9 cellular contexts compared by ENCODE assay signal in the genomic region with DNA sequence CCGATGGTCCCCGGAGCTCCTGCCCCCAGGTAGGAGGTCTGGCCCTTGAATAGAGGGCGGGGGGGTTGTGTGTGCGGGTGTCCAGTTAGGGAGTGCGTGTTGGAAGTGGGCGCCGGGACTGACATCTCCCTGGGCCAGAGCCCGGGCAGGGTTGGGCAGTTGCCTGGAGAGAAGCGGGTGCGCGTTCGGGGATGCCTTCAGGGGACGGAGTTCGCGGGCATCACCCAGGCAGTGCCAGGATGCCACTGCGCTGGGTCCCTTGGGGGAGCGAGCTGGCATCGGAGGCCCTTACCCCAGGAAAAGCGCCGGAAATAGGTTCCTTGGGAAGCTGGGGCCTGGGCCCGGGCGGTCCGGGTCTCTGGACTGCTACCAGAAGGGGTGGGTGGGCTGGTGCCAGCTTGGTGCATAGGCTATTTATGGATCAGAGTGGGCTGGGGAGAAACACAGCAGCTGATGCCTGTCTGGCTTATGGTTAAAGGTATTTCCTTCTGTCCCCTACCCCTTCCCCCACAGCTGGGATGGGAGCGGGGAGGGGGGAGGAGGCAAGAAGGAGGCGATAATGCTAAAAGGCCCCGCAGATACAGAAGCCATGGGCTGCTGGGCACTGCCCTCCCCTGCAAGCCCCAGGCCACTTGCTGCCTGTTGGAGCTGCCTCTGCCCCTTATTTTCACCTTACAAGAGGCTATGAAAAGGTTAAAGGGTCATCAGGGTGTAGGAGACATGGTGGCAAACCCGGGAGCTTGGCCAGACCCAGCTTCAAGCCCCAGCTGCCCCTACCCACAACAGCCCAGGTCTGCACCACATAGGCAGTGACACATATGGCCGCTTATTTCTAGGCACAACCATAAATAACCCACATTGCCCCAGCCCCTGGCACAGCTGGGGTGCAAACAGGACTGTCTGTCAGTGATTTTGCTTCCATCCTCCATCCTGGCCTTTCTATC. TPM values are rescaled to one million over a fixed set of nuclear protein-coding genes. Genes with fewer than 3 reads are reported as not detected.
DNase-seq lines count a peak whose midpoint lies in the region; ATAC-seq and TF ChIP-seq lines count a peak whose summit lies in the region.
"Had no signal": no experiment of that assay in that cellular context is flagged by ENCODE, and none has a peak within 500 bp of the region (broad histone marks: within the 10 kb centered on the region; RNA-seq: fewer than 3 reads in every experiment).

No MANE protein-coding gene starts in this region.

- H3K9ac ChIP-seq in HUES6 (ENCODE audit: low read length) = peak overlapping the region; percentile 7
- H3K9ac ChIP-seq in colonic mucosa (ENCODE audit: low read depth in 2 of 2, low read length in 2 of 2) = no peak overlapping the region

- peak overlapping the region; percentile 68 to 80 (median 76) for H3K4me3 Mint-ChIP-seq in nephron

- H3K27ac ChIP-seq in A673 (ENCODE audit: low read depth, low read length, poor library complexity, severe bottlenecking) (no peak overlapping the region), HUES6 (ENCODE audit: low read depth, low read length) (no peak overlapping the region), colonic mucosa (no peak overlapping the region)

- CTCF ChIA-PET in A673 (lab: Charles Lee) = no interaction called here

- TF ChIP-seq CTCF in A673 (conservative IDR thresholded peaks at IDR 0.05; ENCODE audit: low read depth, low read length) (no peak), colonic mucosa (IDR thresholded peaks at IDR 0.05) (no peak), nephron (IDR thresholded peaks at IDR 0.05; ENCODE audit: unreplicated experiment in 3 of 3) (no peak)

- no peak for DNase-seq in A673 (ENCODE audit: low spot score)
- no peak for DNase-seq in colonic mucosa
- DNase-seq in NCI-H1436 treated with DMSO at 0.1 percent for 48 hours (lab: John Stamatoyannopoulos, UW) = no peak
- DNase-seq: activated CD8-positive, alpha-beta memory T cell treated with anti-CD3 and anti-CD28 coated beads for 24 hours had no signal

- intact Hi-C loops in A673 (cut with micrococcal nuclease; ENCODE audit: unreplicated experiment) = no loop called here
- intact Hi-C loops in colonic mucosa (cut with DNase I) = loop anchor here (10.0 kb wide), 1 partner anchor 138 kb away; no protein-coding TSS in a partner anchor

- H3K27me3 ChIP-seq in A673 (replicated peaks; ENCODE audit: insufficient read depth, low read depth, low read length, poor library complexity) (no peaks in the 10 kb centered on the region), HUES6 (ENCODE audit: control insufficient read depth, insufficient read depth, low read length) (peaks cover 18% of the 10 kb centered on the region), colonic mucosa (peaks cover 18% of the 10 kb centered on the region)

- peaks cover 30% of the 10 kb centered on the region for H3K27me3 Mint-ChIP-seq in nephron (ENCODE audit: low read depth)

- no peak overlapping the region for H3K27ac Mint-ChIP-seq in nephron

- peak overlapping the region; percentile 40 for H3K4me3 ChIP-seq in A673 (ENCODE audit: low read depth, low read length, poor library complexity, severe bottlenecking)
- peak overlapping the region; percentile 66 for H3K4me3 ChIP-seq in HUES6 (ENCODE audit: low read depth, low read length)
- H3K4me3 ChIP-seq in colonic mucosa = peak overlapping the region; percentile 28

- POLR2A ChIA-PET in A673 (lab: Charles Lee; ENCODE audit: low non-redundant PET) = no interaction called here

- H3K4me1 Mint-ChIP-seq in nephron = peaks cover under 1% of the 10 kb centered on the region

- H3K36me3 Mint-ChIP-seq in nephron (ENCODE audit: low read depth) = no peaks in the 10 kb centered on the region

- BruUV-seq in A673 (replicated peaks; lab: Mats Ljungman, UMichigan) = no TSS peak

- H3K9me3 Mint-ChIP-seq in nephron = no peaks in the 10 kb centered on the region

- no peak for ATAC-seq in HG03159 (IDR thresholded peaks at IDR 0.05; ENCODE audit: unreplicated experiment)
- no peak for ATAC-seq in HG03439 (IDR thresholded peaks at IDR 0.05; ENCODE audit: unreplicated experiment)
- no peak for ATAC-seq in GM21529 (IDR thresholded peaks at IDR 0.05; ENCODE audit: unreplicated experiment)

- no peaks in the 10 kb centered on the region for H3K9me3 ChIP-seq in A673 (ENCODE audit: low read depth, low read length, poor library complexity, severe bottlenecking)
- H3K9me3 ChIP-seq in HUES6 (ENCODE audit: control insufficient read depth, insufficient read depth, low read depth, low read length) = no peaks in the 10 kb centered on the region
- H3K9me3 ChIP-seq in colonic mucosa = no peaks in the 10 kb centered on the region

- H3K36me3 ChIP-seq in A673 (ENCODE audit: insufficient read depth, low read length, poor library complexity, severe bottlenecking) = no peaks in the 10 kb centered on the region
- H3K36me3 ChIP-seq in HUES6 (ENCODE audit: control insufficient read depth, insufficient read depth, low read length) = no peaks in the 10 kb centered on the region
- H3K36me3 ChIP-seq in colonic mucosa = no peaks in the 10 kb centered on the region

- H3K4me1 ChIP-seq in A673 (ENCODE audit: insufficient read depth, low read length, poor library complexity, severe bottlenecking) (peaks cover 5% of the 10 kb centered on the region), HUES6 (ENCODE audit: control insufficient read depth, insufficient read depth, low read length) (peaks cover 19% of the 10 kb centered on the region), colonic mucosa (peaks cover 3% of the 10 kb centered on the region)

RNA-seq across cellular contexts. Expression of a gene that starts 0.6 kb away (rescaled TPM):
- total RNA-seq in A673 (2021) (0.13 TPM in 1 of 2 replicates, not detected in the other), colonic mucosa (under 1 TPM; 0.05 to 0.37 TPM)

RNA-seq across cellular contexts. Expression of a gene that starts 40.6 kb away (rescaled TPM):
- 1,482 and 1,497 TPM in 2 replicates for total RNA-seq in A673 (2021)
- 1,000 to 10,000 TPM; 1,011 to 1,246 TPM for total RNA-seq in colonic mucosa
